Comparison of ENCODE assay signal across 1 cellular context in genomic region chr6:73728548-73729205, GRCh38.
TF ChIP-seq lines count a peak whose summit lies in the region.

No MANE protein-coding gene starts in this region.

TF ChIP-seq in HepG2, 621 proteins besides CTCF, POLR2A, EP300 and RAD21 (continued from another document):
- no peak for TF ChIP-seq ZBTB33 (CRISPR knock-in tag; IDR thresholded peaks at IDR 0.05)
- TF ChIP-seq KLF13 (CRISPR knock-in tag; IDR thresholded peaks at IDR 0.05) = no peak
- no peak for TF ChIP-seq STAG1 (CRISPR knock-in tag; IDR thresholded peaks at IDR 0.05)
- no peak for TF ChIP-seq PCBP2 (optimal IDR thresholded peaks at IDR 0.05; ENCODE audit: low read depth, low read length, poor library complexity, severe bottlenecking)
- no peak for TF ChIP-seq STAT6 (CRISPR knock-in tag; IDR thresholded peaks at IDR 0.05; ENCODE audit: borderline replicate concordance)
- no peak for TF ChIP-seq ELF1 (CRISPR knock-in tag; IDR thresholded peaks at IDR 0.05)
- no peak for TF ChIP-seq SAFB2 (CRISPR knock-in tag; IDR thresholded peaks at IDR 0.05; ENCODE audit: borderline replicate concordance, low read depth)
- no peak for TF ChIP-seq ARID5B (CRISPR knock-in tag; IDR thresholded peaks at IDR 0.05)
- TF ChIP-seq ZMAT5 (CRISPR knock-in tag; IDR thresholded peaks at IDR 0.05; ENCODE audit: borderline replicate concordance, low read depth) = no peak
- TF ChIP-seq PLSCR1 (CRISPR knock-in tag; IDR thresholded peaks at IDR 0.05; ENCODE audit: borderline replicate concordance) = no peak
- no peak for TF ChIP-seq ZNF30 (CRISPR knock-in tag; IDR thresholded peaks at IDR 0.05)
- no peak for TF ChIP-seq ZHX1 (CRISPR knock-in tag; IDR thresholded peaks at IDR 0.05; ENCODE audit: low read depth)
- no peak for TF ChIP-seq ZNF740 (CRISPR knock-in tag; IDR thresholded peaks at IDR 0.05)
- TF ChIP-seq SRSF4 (IDR thresholded peaks at IDR 0.05; ENCODE audit: low read depth, low read length, poor library complexity, severe bottlenecking) = no peak
- no peak for TF ChIP-seq DBP (CRISPR knock-in tag; IDR thresholded peaks at IDR 0.05; ENCODE audit: not compliant biosample characterization)
- no peak for TF ChIP-seq SP1 (IDR thresholded peaks at IDR 0.05)
- no peak for TF ChIP-seq SP1 (CRISPR knock-in tag; IDR thresholded peaks at IDR 0.05)
